Comparison of ENCODE assay signal across 13 cellular contexts in genomic region chr5:135386096-135386495, GRCh38. TPM values are rescaled to one million over a fixed set of nuclear protein-coding genes. Genes with fewer than 3 reads are reported as not detected.
DNase-seq lines count a peak whose midpoint lies in the region; ATAC-seq lines count a peak whose summit lies in the region.
"Had no signal": no experiment of that assay in that cellular context is flagged by ENCODE, and none has a peak within 500 bp of the region (broad histone marks: within the 10 kb centered on the region; RNA-seq: fewer than 3 reads in every experiment).

No MANE protein-coding gene starts in this region.

- H3K36me3 Mint-ChIP-seq in effector memory CD8-positive, alpha-beta T cell (ENCODE audit: insufficient read depth), result peaks cover 52% of the 10 kb centered on the region

- H3K4me1 Mint-ChIP-seq in effector memory CD8-positive, alpha-beta T cell (ENCODE audit: low read depth in 2 of 2), result peaks cover 44 to 64% of the 10 kb centered on the region in 2 donors
- H3K4me1 Mint-ChIP-seq: GM23338 had no signal

- ATAC-seq in effector memory CD8-positive, alpha-beta T cell (replicated peaks), result no peak
- ATAC-seq in HG02610 (IDR thresholded peaks at IDR 0.05; ENCODE audit: unreplicated experiment), result no peak
- ATAC-seq: GM23338 had no signal

- H3K27me3 Mint-ChIP-seq in effector memory CD8-positive, alpha-beta T cell, result no peaks in the 10 kb centered on the region

- no peak overlapping the region for H3K4me3 Mint-ChIP-seq in effector memory CD8-positive, alpha-beta T cell
- H3K4me3 Mint-ChIP-seq: GM23338 had no signal

- peak overlapping the region; percentile 45 to 57 for H3K27ac Mint-ChIP-seq in effector memory CD8-positive, alpha-beta T cell
- H3K27ac Mint-ChIP-seq: GM23338 had no signal

- DNase-seq in AG20443 (ENCODE audit: low spot score) (peak; percentile 36), LHCN-M2 (ENCODE audit: low read depth) (peak; percentile 79), lung microvascular endothelial cell (ENCODE audit: low read depth in 2 of 2) (peak; percentile 56 to 80), C1 segment of cervical spinal cord (lab: John Stamatoyannopoulos, UW) (no peak), NCI-H146 treated with DMSO at 0.1 percent for 48 hours (lab: John Stamatoyannopoulos, UW; ENCODE audit: unreplicated experiment) (no peak)
- no peak for DNase-seq in effector memory CD8-positive, alpha-beta T cell
- DNase-seq in activated effector memory CD4-positive, alpha-beta T cell treated with Interleukin-2 at 50 U/mL for 16 hours, result no peak
- DNase-seq: BE2C; effector memory CD4-positive, alpha-beta T cell; NCI-H146; T-helper 9 cell had no signal

- H3K9me3 Mint-ChIP-seq in effector memory CD8-positive, alpha-beta T cell, result no peaks in the 10 kb centered on the region
- H3K9me3 Mint-ChIP-seq: GM23338 had no signal

RNA-seq across cellular contexts. Expression of gene MACROH2A1, which starts 12.9 kb away (rescaled TPM):
- total RNA-seq in LHCN-M2 (2014; rRNA removed) (175 and 183 TPM in 2 replicates), lung microvascular endothelial cell (127 and 151 TPM in 2 replicates)
- polyA plus RNA-seq in LHCN-M2 (2012), result 102 TPM

Comparison
In these comparisons a context has a peak if more than half of its experiments do, and no peak if none do; other contexts are left out.
1. DNase-seq: peak in AG20443 (single experiment), LHCN-M2 (single experiment) and lung microvascular endothelial cell (2 of 2); none in effector memory CD8-positive, alpha-beta T cell (0 of 3), C1 segment of cervical spinal cord (0 of 14), NCI-H146 treated with DMSO at 0.1 percent for 48 hours (single experiment) and activated effector memory CD4-positive, alpha-beta T cell treated with Interleukin-2 at 50 U/mL for 16 hours (single experiment).